8 cellular contexts compared by ENCODE assay signal in the genomic region with DNA sequence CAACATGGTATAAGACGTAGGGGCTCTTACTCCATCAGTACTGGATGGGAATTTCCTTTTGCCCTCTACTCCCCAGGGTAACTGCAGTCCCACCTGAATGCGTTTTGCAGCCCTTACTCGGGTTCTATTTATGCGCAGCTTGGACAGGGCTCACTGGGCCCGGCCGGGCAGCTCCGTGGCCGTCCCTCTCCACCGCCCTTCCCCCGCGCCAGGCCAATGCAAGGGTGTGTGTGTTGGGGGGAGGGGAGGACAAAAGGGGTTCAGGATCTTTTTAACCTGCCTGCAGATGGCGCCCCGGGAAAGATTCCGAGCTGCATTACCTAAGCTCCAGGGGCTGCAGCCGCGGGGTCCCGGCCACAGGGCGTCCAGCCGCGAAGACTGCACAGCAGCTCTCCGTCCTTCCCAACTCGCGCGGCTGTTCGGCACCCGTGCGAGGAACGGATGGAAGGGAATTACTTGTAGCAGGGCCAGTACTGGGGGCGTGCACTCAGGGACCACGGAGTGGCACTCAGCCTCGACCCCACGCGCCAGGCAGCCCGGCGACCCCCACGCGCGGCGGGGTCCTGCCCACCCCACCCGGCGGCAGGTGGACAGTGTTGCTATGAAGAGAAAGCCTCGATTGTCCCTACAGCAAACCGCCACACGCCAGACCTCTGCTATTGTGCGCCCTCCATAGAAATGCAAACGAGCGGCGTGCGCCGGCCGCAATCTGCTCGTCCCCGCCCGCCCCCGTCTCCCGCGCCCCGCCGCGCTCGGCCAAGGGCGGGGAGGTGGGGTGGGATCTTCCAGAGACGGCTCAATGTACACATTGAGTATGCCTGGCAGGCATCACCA. TPM values are rescaled to one million over a fixed set of nuclear protein-coding genes. Genes with fewer than 3 reads are reported as not detected.
DNase-seq lines count a peak whose midpoint lies in the region; ATAC-seq and TF ChIP-seq lines count a peak whose summit lies in the region.

No MANE protein-coding gene starts in this region.

- peak overlapping the region; percentile 47 for H2AFZ ChIP-seq in parathyroid adenoma

- H3K4me3 ChIP-seq in HUES64 (ENCODE audit: low read length) = peak overlapping the region; percentile 51
- H3K4me3 ChIP-seq in Panc1 (ENCODE audit: low read depth in 2 of 2, low read length in 2 of 2) = peak overlapping the region; percentile 41 to 61
- H3K4me3 ChIP-seq in right atrium auricular region = peak overlapping the region; percentile 79 to 84
- peak overlapping the region; percentile 91 for H3K4me3 ChIP-seq in parathyroid adenoma (ENCODE audit: low read depth, low read length)

- H3K4me1 ChIP-seq in HUES64 (ENCODE audit: insufficient read depth, low read length) = peaks cover 20% of the 10 kb centered on the region
- H3K4me1 ChIP-seq in Panc1 (ENCODE audit: control insufficient read depth, insufficient read depth, low read length) = peaks cover 5% of the 10 kb centered on the region
- peaks cover 0 to 41% of the 10 kb centered on the region in 2 donors for H3K4me1 ChIP-seq in right atrium auricular region
- H3K4me1 ChIP-seq in parathyroid adenoma = no peaks in the 10 kb centered on the region

- H3K9ac ChIP-seq in HUES64 (ENCODE audit: low read depth, low read length) (peak overlapping the region; percentile 75), parathyroid adenoma (no peak overlapping the region)

- peak overlapping the region; percentile 70 to 97 for H3K4me3 Mint-ChIP-seq in CD14-positive monocyte

- peak overlapping the region; percentile 78 for H3K4me2 ChIP-seq in parathyroid adenoma (ENCODE audit: low read length)

- no peak for TF ChIP-seq CTCF in CD14-positive monocyte (IDR thresholded peaks at IDR 0.05)
- peak; percentile 37; the same call in 1 of the 2 replicates for TF ChIP-seq CTCF in Panc1 (IDR thresholded peaks at IDR 0.05)
- TF ChIP-seq CTCF in right atrium auricular region (IDR thresholded peaks at IDR 0.05) = peak; percentile 27 to 65
- peak; percentile 42 for TF ChIP-seq CTCF in parathyroid adenoma (IDR thresholded peaks at IDR 0.05)

- H3K9me3 Mint-ChIP-seq in CD14-positive monocyte = peaks cover 0 to 6% (median 0%) of the 10 kb centered on the region in 7 donors

- DNase-seq in CD14-positive monocyte (ENCODE audit: low spot score) = no peak
- DNase-seq in Panc1 (ENCODE audit: low read depth, low spot score) = no peak
- peak; percentile 48 for DNase-seq in amniotic epithelial cell (ENCODE audit: low read depth)
- DNase-seq in right atrium auricular region (ENCODE audit: low spot score) = peak; percentile 75
- DNase-seq in SKM-1 treated with dmso at 0.1 percent for 144 hours (lab: John Stamatoyannopoulos, UW; ENCODE audit: unreplicated experiment) = no peak

- in situ Hi-C loops in Panc1 (cut with HindIII; ENCODE audit: low pct_unique_long_range_greater_than_20kb, low sequenced_read_pairs) = no loop called here

- no TSS peak for BruUV-seq in Panc1 (replicated peaks; lab: Mats Ljungman, UMichigan)

- H3K27ac ChIP-seq in HUES64 (ENCODE audit: low read depth, low read length) (peak overlapping the region; percentile 89; the same call in 1 of the 2 replicates), Panc1 (ENCODE audit: low read length) (no peak overlapping the region), right atrium auricular region (peak overlapping the region; percentile 82 to 97), parathyroid adenoma (peak overlapping the region; percentile 80)

- ATAC-seq in Panc1 (peak; percentile 45), HG03521 (IDR thresholded peaks at IDR 0.05; ENCODE audit: unreplicated experiment) (no peak)

- peaks cover 35% of the 10 kb centered on the region for H3K4me1 Mint-ChIP-seq in CD14-positive monocyte

- WGBS in HUES64 = under 1% methylated on average over 63 of the region's 63 CpGs

- intact Hi-C loops in CD14-positive monocyte (cut with micrococcal nuclease) (loop anchor here (5.0 to 10.0 kb wide), 3 partner anchors 58 to 1261 kb away; no protein-coding TSS in a partner anchor), Panc1 (cut with micrococcal nuclease; ENCODE audit: unreplicated experiment) (loop anchor here (1.0 to 10.0 kb wide), 3 partner anchors 321 to 498 kb away; no protein-coding TSS in a partner anchor)

- peaks cover 2% of the 10 kb centered on the region; the same call in 1 of the 2 replicates for H3K36me3 ChIP-seq in HUES64 (ENCODE audit: insufficient read depth, low read length)
- H3K36me3 ChIP-seq in Panc1 (ENCODE audit: control insufficient read depth, insufficient read depth, low read length) = no peaks in the 10 kb centered on the region
- peaks cover 20% of the 10 kb centered on the region for H3K36me3 ChIP-seq in right atrium auricular region
- H3K36me3 ChIP-seq in parathyroid adenoma (ENCODE audit: control insufficient read depth, insufficient read depth, low read length) = no peaks in the 10 kb centered on the region

- H3K9me3 ChIP-seq in HUES64 (ENCODE audit: insufficient read depth, low read depth, low read length) (no peaks in the 10 kb centered on the region), Panc1 (ENCODE audit: control insufficient read depth, insufficient read depth, low read depth, low read length) (no peaks in the 10 kb centered on the region), right atrium auricular region (no peaks in the 10 kb centered on the region), parathyroid adenoma (ENCODE audit: control insufficient read depth, low read length) (no peaks in the 10 kb centered on the region)

- H3K27me3 Mint-ChIP-seq in CD14-positive monocyte (ENCODE audit: low read depth in 3 of 3) = peaks cover 23 to 42% (median 31%) of the 10 kb centered on the region in 3 donors

- H3K27ac Mint-ChIP-seq in CD14-positive monocyte = peak overlapping the region in 1 of 7 donors; percentile 26

- CTCF ChIA-PET in Panc1 (lab: Charles Lee) = interaction anchor here (0.9 to 1.8 kb wide), 3 partner anchors 396 to 496 kb away, joined by 3 to 14 read pairs (median 3); no protein-coding TSS in a partner anchor

- H3K36me3 Mint-ChIP-seq in CD14-positive monocyte = no peaks in the 10 kb centered on the region

- POLR2A ChIA-PET in Panc1 (lab: Charles Lee) = no interaction called here

- peaks cover 60% of the 10 kb centered on the region for H3K27me3 ChIP-seq in HUES64 (ENCODE audit: insufficient read depth, low read length)
- no peaks in the 10 kb centered on the region; the same call in 1 of the 2 replicates for H3K27me3 ChIP-seq in Panc1 (ENCODE audit: control insufficient read depth, insufficient read depth, low read length)
- H3K27me3 ChIP-seq in right atrium auricular region = no peaks in the 10 kb centered on the region
- no peaks in the 10 kb centered on the region for H3K27me3 ChIP-seq in parathyroid adenoma (ENCODE audit: control insufficient read depth, insufficient read depth, low read length)

- H3K79me2 ChIP-seq in parathyroid adenoma = peaks cover 3% of the 10 kb centered on the region

RNA-seq across cellular contexts. Expression of a gene that starts 1.0 kb away (rescaled TPM):
- 1 to 10 TPM; 1.1 to 1.3 TPM for polyA plus RNA-seq in CD14-positive monocyte
- 3.3 TPM for polyA plus RNA-seq in HUES64 (2013, experiment 1 of 2)
- 3.8 TPM for polyA plus RNA-seq in HUES64 (2013, experiment 2 of 2)
- 1.2 TPM for total RNA-seq in Panc1 (2021; ENCODE audit: unreplicated experiment)
- 3.3 TPM for polyA plus RNA-seq in Panc1 (2012; ENCODE audit: insufficient read length)
- 100 to 1,000 TPM in 1 of 2 donors, 10 to 100 TPM in 1; 80.0 to 294 TPM for total RNA-seq in right atrium auricular region

Comparison
In these comparisons a context has a peak if more than half of its experiments do, and no peak if none do; other contexts are left out.
1. DNase-seq: peak in amniotic epithelial cell (single experiment) and right atrium auricular region (single experiment); none in CD14-positive monocyte (single experiment), Panc1 (single experiment) and SKM-1 treated with dmso at 0.1 percent for 144 hours (single experiment).
2. RNA of a gene that starts 1.0 kb away (total RNA-seq): 80.0 to 294 TPM in right atrium auricular region; 1.2 TPM in Panc1 (single experiment); every median in the first group is over 10 times any median in the second.
3. Peak in every context shown above with its lines, with median percentiles within 50 percentile points of each other: H3K4me3 ChIP-seq.